Comparison of ENCODE assay signal across 19 cellular contexts in the genomic region with DNA sequence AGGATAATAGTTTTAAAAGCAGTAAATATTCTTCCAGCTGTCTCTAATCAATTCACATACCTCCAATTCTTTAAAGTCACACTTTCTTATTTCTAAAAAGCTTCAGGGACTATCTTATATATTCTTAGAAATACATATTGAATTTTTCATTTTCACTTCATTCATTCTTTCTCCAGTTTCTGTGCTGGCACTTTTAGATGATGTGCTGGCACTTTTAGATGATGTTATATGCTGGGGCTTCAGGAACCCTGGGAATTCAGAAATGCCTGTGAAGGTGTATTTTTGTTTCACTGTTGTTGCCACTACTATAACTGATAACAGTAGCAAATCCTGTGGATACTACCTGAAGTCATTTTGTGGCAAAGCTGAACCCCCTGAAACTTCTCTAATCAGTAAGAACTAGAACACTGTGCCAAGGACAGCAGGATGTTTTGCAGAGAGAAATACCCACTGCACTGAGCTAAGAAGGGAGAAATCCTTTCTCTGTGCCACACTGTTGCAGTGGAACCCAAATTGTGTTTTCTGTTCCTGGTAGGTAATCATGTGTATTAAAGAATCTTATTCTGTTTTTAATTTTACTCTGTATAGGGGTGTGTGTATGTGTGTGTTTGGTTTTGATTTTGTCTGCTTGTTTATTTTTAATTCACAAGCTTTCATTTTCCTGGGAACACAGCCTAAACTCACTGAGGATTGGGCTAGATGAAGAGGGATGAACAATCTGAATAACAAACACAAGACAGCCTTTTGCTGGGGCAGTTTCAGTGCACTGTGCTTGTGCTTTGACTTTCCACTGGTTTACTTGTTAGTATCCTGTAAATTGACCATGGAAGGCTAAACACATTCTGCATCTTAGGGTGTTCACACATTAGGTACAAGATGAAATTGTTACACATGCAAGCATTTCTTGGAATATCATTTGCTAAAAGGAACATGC.
"Had no signal": no experiment of that assay in that cellular context is flagged by ENCODE, and none has a peak within 500 bp of the region (broad histone marks: within the 10 kb centered on the region; RNA-seq: fewer than 3 reads in every experiment).

No MANE protein-coding gene starts in this region.

- DNase-seq: cortex of kidney; dorsolateral prefrontal cortex; effector CD8-positive, alpha-beta T cell; foreskin melanocyte; heart left ventricle; hippocampal formation; kidney glomerular epithelial cell; mucosa of descending colon; naive thymus-derived CD8-positive, alpha-beta T cell; spleen; stimulated activated CD4-positive, alpha-beta T cell treated with anti-CD3 and anti-CD28 coated beads, Interleukin-15, amount 100 ng/mL, for 24 hours; stimulated activated CD4-positive, alpha-beta T cell treated with anti-CD3 and anti-CD28 coated beads, Interleukin-1b, Interleukin-23, amount 100 ng/mL, for 48 hours; stimulated activated CD4-positive, alpha-beta T cell treated with anti-CD3 and anti-CD28 coated beads, Interleukin-4, amount 100 ng/mL, for 4 hours; stimulated activated naive B cell treated with anti-CD40 and anti-IgM and Interleukin-4, amounts not matched to agents 10 μg/mL and 1 μg/mL and 100 μg/mL, for 72 hours; stimulated activated naive CD8-positive, alpha-beta T cell treated with anti-CD3 and anti-CD28 coated beads, Interleukin-15, amount 100 ng/mL, for 72 hours; testis had no signal

- H3K36me3 Mint-ChIP-seq: naive thymus-derived CD8-positive, alpha-beta T cell; stimulated activated naive B cell treated with anti-CD40 and anti-IgM and Interleukin-4, amounts not matched to agents 10 μg/mL and 1 μg/mL and 100 μg/mL, for 72 hours had no signal

- H3K4me3 Mint-ChIP-seq: naive thymus-derived CD8-positive, alpha-beta T cell; neural crest cell; stimulated activated naive B cell treated with anti-CD40 and anti-IgM and Interleukin-4, amounts not matched to agents 10 μg/mL and 1 μg/mL and 100 μg/mL, for 72 hours; stimulated activated naive CD8-positive, alpha-beta T cell treated with anti-CD3 and anti-CD28 coated beads, Interleukin-15, amount 100 ng/mL, for 72 hours had no signal

- H3K27me3 Mint-ChIP-seq: naive thymus-derived CD8-positive, alpha-beta T cell; stimulated activated naive B cell treated with anti-CD40 and anti-IgM and Interleukin-4, amounts not matched to agents 10 μg/mL and 1 μg/mL and 100 μg/mL, for 72 hours; stimulated activated naive CD8-positive, alpha-beta T cell treated with anti-CD3 and anti-CD28 coated beads, Interleukin-15, amount 100 ng/mL, for 72 hours had no signal

- H3K4me3 ChIP-seq: dorsolateral prefrontal cortex, heart left ventricle, mucosa of descending colon, spleen, testis, tibial nerve had no signal

- H3K9me3 ChIP-seq: heart left ventricle, mucosa of descending colon, spleen, testis, tibial nerve had no signal

- H3K9me3 Mint-ChIP-seq: neural crest cell; stimulated activated naive B cell treated with anti-CD40 and anti-IgM and Interleukin-4, amounts not matched to agents 10 μg/mL and 1 μg/mL and 100 μg/mL, for 72 hours; stimulated activated naive CD8-positive, alpha-beta T cell treated with anti-CD3 and anti-CD28 coated beads, Interleukin-15, amount 100 ng/mL, for 72 hours had no signal

- ATAC-seq: heart left ventricle; mucosa of descending colon; naive thymus-derived CD8-positive, alpha-beta T cell; sciatic nerve; stimulated activated naive B cell treated with anti-CD40 and anti-IgM and Interleukin-4, amounts not matched to agents 10 μg/mL and 1 μg/mL and 100 μg/mL, for 72 hours; stimulated activated naive CD8-positive, alpha-beta T cell treated with anti-CD3 and anti-CD28 coated beads, Interleukin-15, amount 100 ng/mL, for 72 hours had no signal

- H3K4me1 Mint-ChIP-seq: naive thymus-derived CD8-positive, alpha-beta T cell; neural crest cell; stimulated activated naive B cell treated with anti-CD40 and anti-IgM and Interleukin-4, amounts not matched to agents 10 μg/mL and 1 μg/mL and 100 μg/mL, for 72 hours; stimulated activated naive CD8-positive, alpha-beta T cell treated with anti-CD3 and anti-CD28 coated beads, Interleukin-15, amount 100 ng/mL, for 72 hours had no signal

- H3K27ac ChIP-seq: dorsolateral prefrontal cortex, heart left ventricle, spleen, testis, tibial nerve had no signal

- H3K4me1 ChIP-seq: heart left ventricle, spleen, testis, tibial nerve had no signal

- H3K36me3 ChIP-seq: heart left ventricle, spleen, tibial nerve had no signal

- H3K27ac Mint-ChIP-seq: naive thymus-derived CD8-positive, alpha-beta T cell; stimulated activated naive B cell treated with anti-CD40 and anti-IgM and Interleukin-4, amounts not matched to agents 10 μg/mL and 1 μg/mL and 100 μg/mL, for 72 hours; stimulated activated naive CD8-positive, alpha-beta T cell treated with anti-CD3 and anti-CD28 coated beads, Interleukin-15, amount 100 ng/mL, for 72 hours had no signal

- H3K27me3 ChIP-seq: dorsolateral prefrontal cortex, heart left ventricle, spleen, testis, tibial nerve had no signal
